In the genomic region with DNA sequence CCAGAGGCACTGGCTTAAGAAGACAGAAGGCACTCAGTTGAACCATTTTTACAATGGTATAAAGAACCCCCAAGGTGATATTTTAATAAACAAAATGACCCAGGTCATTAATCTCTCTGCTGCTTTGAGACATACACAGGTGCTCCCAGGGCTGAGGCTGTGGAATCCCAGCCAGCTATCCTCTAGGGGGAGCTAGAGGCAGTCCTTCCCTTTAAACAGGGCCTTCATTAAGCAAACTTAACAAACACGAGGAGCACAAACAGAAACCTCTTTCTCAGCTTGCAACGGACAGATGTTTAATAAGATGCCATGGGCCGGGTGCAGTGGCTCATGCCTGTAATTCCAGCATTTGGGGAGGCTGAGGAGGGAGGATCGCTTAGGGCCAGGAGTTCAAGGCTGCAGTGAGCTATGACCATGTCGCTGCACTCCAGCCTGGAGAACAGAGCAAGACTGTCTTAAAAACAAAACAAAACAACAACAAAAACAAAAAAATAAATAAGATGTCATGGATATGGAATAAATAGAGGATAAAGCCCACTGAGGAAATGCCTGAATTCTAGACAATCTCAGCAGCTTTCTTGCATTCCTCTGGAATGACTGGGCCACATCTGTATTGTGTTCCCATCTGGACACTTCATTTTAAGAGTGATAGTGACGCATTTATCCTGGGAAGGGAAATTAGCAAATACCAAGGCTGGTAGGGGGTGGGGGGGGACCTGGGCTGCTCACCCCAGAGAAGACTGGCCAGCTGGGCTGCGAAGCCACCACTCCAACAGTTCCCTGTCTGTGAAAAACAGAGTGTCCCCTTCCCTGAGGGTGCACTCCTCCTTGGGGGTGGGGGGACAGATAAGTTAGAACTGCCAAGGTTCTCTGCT, we compare ENCODE assay signal across 7 cellular contexts.
DNase-seq lines count a peak whose midpoint lies in the region; ATAC-seq and TF ChIP-seq lines count a peak whose summit lies in the region.

No MANE protein-coding gene starts in this region.

- TF ChIP-seq CTCF in GM12874 (IDR thresholded peaks at IDR 0.05; ENCODE audit: insufficient read depth, low read depth, low read length), result peak; percentile 80

- ATAC-seq in SK-N-SH treated with all-trans-retinoic acid at 6 μM for 48 hours (peak; percentile 93), HG02870 (IDR thresholded peaks at IDR 0.05; ENCODE audit: unreplicated experiment) (no peak)

- DNase-seq in NCI-H146 (lab: John Stamatoyannopoulos, UW) (peak; percentile 53), astrocyte of the hippocampus (ENCODE audit: low read depth, low spot score) (peak; percentile 83), iPS DF 4.7 (ENCODE audit: extremely low read depth, low spot score) (peak; percentile 33)
- DNase-seq in stimulated activated CD4-positive, alpha-beta T cell treated with anti-CD3 and anti-CD28 coated beads, Interleukin-15, amount 100 ng/mL, for 48 hours (ENCODE audit: low read depth in 2 of 2), result peak; percentile 40 to 57

TF ChIP-seq in SK-N-SH treated with all-trans-retinoic acid at 6 μM for 48 hours, 23 proteins besides CTCF, POLR2A, EP300 and RAD21:
- TF ChIP-seq, protein P1, sequence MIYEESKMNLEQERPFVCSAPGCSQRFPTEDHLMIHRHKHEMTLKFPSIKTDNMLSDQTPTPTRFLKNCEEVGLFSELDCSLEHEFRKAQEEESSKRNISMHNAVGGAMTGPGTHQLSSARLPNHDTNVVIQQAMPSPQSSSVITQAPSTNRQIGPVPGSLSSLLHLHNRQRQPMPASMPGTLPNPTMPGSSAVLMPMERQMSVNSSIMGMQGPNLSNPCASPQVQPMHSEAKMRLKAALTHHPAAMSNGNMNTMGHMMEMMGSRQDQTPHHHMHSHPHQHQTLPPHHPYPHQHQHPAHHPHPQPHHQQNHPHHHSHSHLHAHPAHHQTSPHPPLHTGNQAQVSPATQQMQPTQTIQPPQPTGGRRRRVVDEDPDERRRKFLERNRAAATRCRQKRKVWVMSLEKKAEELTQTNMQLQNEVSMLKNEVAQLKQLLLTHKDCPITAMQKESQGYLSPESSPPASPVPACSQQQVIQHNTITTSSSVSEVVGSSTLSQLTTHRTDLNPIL (CRISPR knock-in tag; IDR thresholded peaks at IDR 0.05; ENCODE audit: low read depth), result no peak
- no peak for TF ChIP-seq ESRRG (CRISPR knock-in tag; IDR thresholded peaks at IDR 0.05)
- TF ChIP-seq ZFP30 (CRISPR knock-in tag; IDR thresholded peaks at IDR 0.05), result no peak
- TF ChIP-seq SNAI2 (CRISPR knock-in tag; IDR thresholded peaks at IDR 0.05), result no peak
- no peak for TF ChIP-seq ZFP3 (CRISPR knock-in tag; IDR thresholded peaks at IDR 0.05)
- no peak for TF ChIP-seq ZNF70 (CRISPR knock-in tag; IDR thresholded peaks at IDR 0.05)
- TF ChIP-seq RARB (CRISPR knock-in tag; IDR thresholded peaks at IDR 0.05), result no peak
- TF ChIP-seq BACH2 (CRISPR knock-in tag; IDR thresholded peaks at IDR 0.05; ENCODE audit: borderline replicate concordance), result no peak
- TF ChIP-seq ISL1 (CRISPR knock-in tag; IDR thresholded peaks at IDR 0.05), result no peak
- TF ChIP-seq PPARA (CRISPR knock-in tag; IDR thresholded peaks at IDR 0.05; ENCODE audit: borderline replicate concordance), result no peak
- TF ChIP-seq TCF4 (CRISPR knock-in tag; IDR thresholded peaks at IDR 0.05; ENCODE audit: borderline replicate concordance), result no peak
- TF ChIP-seq ZNF8 (CRISPR knock-in tag; IDR thresholded peaks at IDR 0.05), result no peak
- TF ChIP-seq, protein P2, sequence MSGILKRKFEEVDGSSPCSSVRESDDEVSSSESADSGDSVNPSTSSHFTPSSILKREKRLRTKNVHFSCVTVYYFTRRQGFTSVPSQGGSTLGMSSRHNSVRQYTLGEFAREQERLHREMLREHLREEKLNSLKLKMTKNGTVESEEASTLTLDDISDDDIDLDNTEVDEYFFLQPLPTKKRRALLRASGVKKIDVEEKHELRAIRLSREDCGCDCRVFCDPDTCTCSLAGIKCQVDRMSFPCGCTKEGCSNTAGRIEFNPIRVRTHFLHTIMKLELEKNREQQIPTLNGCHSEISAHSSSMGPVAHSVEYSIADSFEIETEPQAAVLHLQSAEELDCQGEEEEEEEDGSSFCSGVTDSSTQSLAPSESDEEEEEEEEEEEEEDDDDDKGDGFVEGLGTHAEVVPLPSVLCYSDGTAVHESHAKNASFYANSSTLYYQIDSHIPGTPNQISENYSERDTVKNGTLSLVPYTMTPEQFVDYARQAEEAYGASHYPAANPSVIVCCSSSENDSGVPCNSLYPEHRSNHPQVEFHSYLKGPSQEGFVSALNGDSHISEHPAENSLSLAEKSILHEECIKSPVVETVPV (CRISPR knock-in tag; IDR thresholded peaks at IDR 0.05), result no peak
- TF ChIP-seq TOX (CRISPR knock-in tag; IDR thresholded peaks at IDR 0.05; ENCODE audit: borderline replicate concordance), result no peak
- no peak for TF ChIP-seq OSR1 (CRISPR knock-in tag; IDR thresholded peaks at IDR 0.05)
- TF ChIP-seq, protein P3, sequence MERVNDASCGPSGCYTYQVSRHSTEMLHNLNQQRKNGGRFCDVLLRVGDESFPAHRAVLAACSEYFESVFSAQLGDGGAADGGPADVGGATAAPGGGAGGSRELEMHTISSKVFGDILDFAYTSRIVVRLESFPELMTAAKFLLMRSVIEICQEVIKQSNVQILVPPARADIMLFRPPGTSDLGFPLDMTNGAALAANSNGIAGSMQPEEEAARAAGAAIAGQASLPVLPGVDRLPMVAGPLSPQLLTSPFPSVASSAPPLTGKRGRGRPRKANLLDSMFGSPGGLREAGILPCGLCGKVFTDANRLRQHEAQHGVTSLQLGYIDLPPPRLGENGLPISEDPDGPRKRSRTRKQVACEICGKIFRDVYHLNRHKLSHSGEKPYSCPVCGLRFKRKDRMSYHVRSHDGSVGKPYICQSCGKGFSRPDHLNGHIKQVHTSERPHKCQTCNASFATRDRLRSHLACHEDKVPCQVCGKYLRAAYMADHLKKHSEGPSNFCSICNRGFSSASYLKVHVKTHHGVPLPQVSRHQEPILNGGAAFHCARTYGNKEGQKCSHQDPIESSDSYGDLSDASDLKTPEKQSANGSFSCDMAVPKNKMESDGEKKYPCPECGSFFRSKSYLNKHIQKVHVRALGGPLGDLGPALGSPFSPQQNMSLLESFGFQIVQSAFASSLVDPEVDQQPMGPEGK (CRISPR knock-in tag; IDR thresholded peaks at IDR 0.05; ENCODE audit: borderline replicate concordance), result no peak
- TF ChIP-seq, protein P4, sequence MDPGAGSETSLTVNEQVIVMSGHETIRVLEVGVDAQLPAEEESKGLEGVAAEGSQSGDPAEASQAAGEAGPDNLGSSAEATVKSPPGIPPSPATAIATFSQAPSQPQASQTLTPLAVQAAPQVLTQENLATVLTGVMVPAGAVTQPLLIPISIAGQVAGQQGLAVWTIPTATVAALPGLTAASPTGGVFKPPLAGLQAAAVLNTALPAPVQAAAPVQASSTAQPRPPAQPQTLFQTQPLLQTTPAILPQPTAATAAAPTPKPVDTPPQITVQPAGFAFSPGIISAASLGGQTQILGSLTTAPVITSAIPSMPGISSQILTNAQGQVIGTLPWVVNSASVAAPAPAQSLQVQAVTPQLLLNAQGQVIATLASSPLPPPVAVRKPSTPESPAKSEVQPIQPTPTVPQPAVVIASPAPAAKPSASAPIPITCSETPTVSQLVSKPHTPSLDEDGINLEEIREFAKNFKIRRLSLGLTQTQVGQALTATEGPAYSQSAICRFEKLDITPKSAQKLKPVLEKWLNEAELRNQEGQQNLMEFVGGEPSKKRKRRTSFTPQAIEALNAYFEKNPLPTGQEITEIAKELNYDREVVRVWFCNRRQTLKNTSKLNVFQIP (CRISPR knock-in tag; IDR thresholded peaks at IDR 0.05; ENCODE audit: borderline replicate concordance, low read depth), result no peak

Comparison
In these comparisons a context has a peak if more than half of its experiments do, and no peak if none do; other contexts are left out.
1. DNase-seq: peak in every context shown above with its lines; median percentile 83 in astrocyte of the hippocampus; 53 in NCI-H146; 48 in stimulated activated CD4-positive, alpha-beta T cell treated with anti-CD3 and anti-CD28 coated beads, Interleukin-15, amount 100 ng/mL, for 48 hours; 33 in iPS DF 4.7.